In genomic region chr12:31246470-31246850, GRCh38 we compare ENCODE assay signal across 18 cellular contexts.
DNase-seq lines count a peak whose midpoint lies in the region; ATAC-seq, FAIRE-seq and TF ChIP-seq lines count a peak whose summit lies in the region.
"Had no signal": no experiment of that assay in that cellular context is flagged by ENCODE, and none has a peak within 500 bp of the region (broad histone marks: within the 10 kb centered on the region; RNA-seq: fewer than 3 reads in every experiment).

No MANE protein-coding gene starts in this region.

- H3K27ac ChIP-seq in breast epithelium, result peak overlapping the region; percentile 65 to 84
- H3K27ac ChIP-seq in keratinocyte (ENCODE audit: control insufficient read depth, insufficient read depth, low read length), result peak overlapping the region; percentile 22
- no peak overlapping the region for H3K27ac ChIP-seq in upper lobe of right lung
- H3K27ac ChIP-seq: left ventricle myocardium inferior had no signal

- no peaks in the 10 kb centered on the region for H4K20me1 ChIP-seq in keratinocyte (ENCODE audit: control insufficient read depth, extremely low read depth, insufficient read depth, low read length)

- peak overlapping the region; percentile 70 for H3K4me2 ChIP-seq in keratinocyte (ENCODE audit: control insufficient read depth, extremely low read depth, insufficient read depth, low read depth, low read length)

- DNase-seq in NCI-H82 (lab: John Stamatoyannopoulos, UW) (peak; percentile 79), breast epithelium (ENCODE audit: low spot score in 2 of 2) (peak in 1 of 2 donors; percentile 57), keratinocyte (ENCODE audit: low read depth, low spot score) (peak; percentile 58), upper lobe of right lung (no peak), SK-N-DZ (ENCODE audit: low spot score) (no peak)
- DNase-seq: activated CD4-positive, CD25-positive, alpha-beta regulatory T cell treated with anti-CD3 and anti-CD28 coated beads, Interleukin-2, amount 50 U/mL, for 72 hours; activated gamma-delta T cell treated with Interleukin-2 at 50 U/mL for 16 hours; aorta; C1 segment of cervical spinal cord; cortex of kidney; DND-41; left ventricle myocardium inferior; naive thymus-derived CD8-positive, alpha-beta T cell; NCI-H526 treated with DMSO at 0.1 percent for 48 hours; stimulated activated CD4-positive, alpha-beta T cell treated with anti-CD3 and anti-CD28 coated beads, Interleukin-1b, Interleukin-23, amount 100 ng/mL, for 48 hours; T-helper 17 cell had no signal

- H3K4me3 ChIP-seq in breast epithelium (no peak overlapping the region), keratinocyte (ENCODE audit: control insufficient read depth in 2 of 3, extremely low read depth in 1 of 3, insufficient read depth in 2 of 3, low read depth in 1 of 3, low read length in 3 of 3) (peak overlapping the region in 2 of 3 experiments; percentile 29 to 45), upper lobe of right lung (no peak overlapping the region)
- H3K4me3 ChIP-seq: left ventricle myocardium inferior had no signal

- no peak for TF ChIP-seq POLR2A in breast epithelium (IDR thresholded peaks at IDR 0.05)

- no peaks in the 10 kb centered on the region for H3K79me2 ChIP-seq in keratinocyte (ENCODE audit: control insufficient read depth, insufficient read depth, low read length)

- ATAC-seq in upper lobe of right lung (peak; percentile 16), GM19397 (IDR thresholded peaks at IDR 0.05; ENCODE audit: unreplicated experiment) (no peak), HG02840 (IDR thresholded peaks at IDR 0.05; ENCODE audit: low FRiP score, unreplicated experiment) (no peak)
- ATAC-seq: naive thymus-derived CD8-positive, alpha-beta T cell; T-helper 17 cell had no signal

- H3K9ac ChIP-seq in keratinocyte (ENCODE audit: control insufficient read depth, extremely low read depth, insufficient read depth, low read length), result peak overlapping the region; percentile 29

- FAIRE-seq in keratinocyte (lab: Jason Lieb, UNC), result peak; percentile 89

- H3K9me1 ChIP-seq in keratinocyte (ENCODE audit: control insufficient read depth, extremely low read depth, insufficient read depth, low read length), result no peaks in the 10 kb centered on the region

- peak overlapping the region; percentile 78 for H2AFZ ChIP-seq in keratinocyte (ENCODE audit: control insufficient read depth, low read length)

- intact Hi-C loops in breast epithelium (cut with DNase I; ENCODE audit: low total_unique reads) (no loop called here), upper lobe of right lung (cut with DNase I) (loop anchor here (10.0 kb wide), 1 partner anchor 402 kb away; no protein-coding TSS in a partner anchor)

- no peak for TF ChIP-seq CTCF in breast epithelium (IDR thresholded peaks at IDR 0.05)
- TF ChIP-seq CTCF in keratinocyte (optimal IDR thresholded peaks at IDR 0.05 in 1 of 3, IDR thresholded peaks at IDR 0.05 in 1 of 3, conservative IDR thresholded peaks at IDR 0.05 in 1 of 3; ENCODE audit: extremely low read depth in 1 of 3, insufficient read depth in 2 of 3, low read length in 3 of 3), result no peak
- TF ChIP-seq CTCF in upper lobe of right lung (IDR thresholded peaks at IDR 0.05), result no peak

- H3K9me3 ChIP-seq in breast epithelium, result no peaks in the 10 kb centered on the region
- no peaks in the 10 kb centered on the region for H3K9me3 ChIP-seq in keratinocyte (ENCODE audit: control insufficient read depth, low read depth, low read length)
- H3K9me3 ChIP-seq in upper lobe of right lung, result no peaks in the 10 kb centered on the region
- H3K9me3 ChIP-seq: left ventricle myocardium inferior had no signal

- dilution Hi-C loops in keratinocyte (cut with MboI; ENCODE audit: extremely low pct_ligation_motif_present, low sequenced_read_pairs), result no loop called here

- H3K27me3 ChIP-seq in breast epithelium (no peaks in the 10 kb centered on the region), keratinocyte (ENCODE audit: control insufficient read depth, extremely low read depth, insufficient read depth, low read length) (no peaks in the 10 kb centered on the region), upper lobe of right lung (no peaks in the 10 kb centered on the region)

- H3K4me1 ChIP-seq in breast epithelium (no peaks in the 10 kb centered on the region), keratinocyte (ENCODE audit: control insufficient read depth, extremely low read depth, insufficient read depth, low read length) (peaks cover 15% of the 10 kb centered on the region), upper lobe of right lung (no peaks in the 10 kb centered on the region)
- H3K4me1 ChIP-seq: left ventricle myocardium inferior had no signal

- H3K36me3 ChIP-seq in breast epithelium (no peaks in the 10 kb centered on the region), keratinocyte (ENCODE audit: control insufficient read depth in 2 of 2, extremely low read depth in 1 of 2, insufficient read depth in 2 of 2, low read length in 2 of 2) (no peaks in the 10 kb centered on the region), upper lobe of right lung (no peaks in the 10 kb centered on the region)
- H3K36me3 ChIP-seq: left ventricle myocardium inferior had no signal

Comparison
In these comparisons a context has a peak if more than half of its experiments do, and no peak if none do; other contexts are left out.
1. DNase-seq: peak in NCI-H82 (single experiment) and keratinocyte (single experiment); none in upper lobe of right lung (single experiment) and SK-N-DZ (single experiment).
2. H3K4me3 ChIP-seq: peak in keratinocyte (2 of 3); none in breast epithelium (0 of 3) and upper lobe of right lung (single experiment).